20 cellular contexts compared by ENCODE assay signal in the genomic region with DNA sequence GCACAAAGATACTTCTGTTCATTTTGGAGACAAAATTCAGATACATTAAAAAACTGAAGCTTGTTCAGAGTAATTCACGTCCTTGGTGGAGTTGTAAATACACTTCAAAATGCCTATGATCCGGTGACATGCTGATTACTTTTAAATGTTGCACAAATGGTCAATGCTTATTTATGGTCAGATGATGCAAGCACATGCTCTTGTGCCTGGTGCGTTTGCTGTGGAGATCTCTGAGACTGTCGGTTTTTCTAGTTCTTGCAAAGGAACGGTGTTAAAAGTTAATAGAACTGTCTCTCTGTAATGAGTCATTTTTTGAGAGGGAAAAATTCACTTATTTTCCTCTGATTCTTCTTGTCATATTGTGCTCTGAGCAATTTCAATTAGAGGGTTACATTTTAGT. TPM values are rescaled to one million over a fixed set of nuclear protein-coding genes. Genes with fewer than 3 reads are reported as not detected.
DNase-seq lines count a peak whose midpoint lies in the region; ATAC-seq and TF ChIP-seq lines count a peak whose summit lies in the region.
"Had no signal": no experiment of that assay in that cellular context is flagged by ENCODE, and none has a peak within 500 bp of the region (broad histone marks: within the 10 kb centered on the region; RNA-seq: fewer than 3 reads in every experiment).

No MANE protein-coding gene starts in this region.

- H3K4me3 ChIP-seq in HL-60 (replicated peaks; ENCODE audit: insufficient read depth, low read length), result no peak overlapping the region
- no peak overlapping the region for H3K4me3 ChIP-seq in NB4 (ENCODE audit: low read depth, low read length)
- H3K4me3 ChIP-seq in naive thymus-derived CD4-positive, alpha-beta T cell (ENCODE audit: low read length), result no peak overlapping the region
- H3K4me3 ChIP-seq in gastroesophageal sphincter, result no peak overlapping the region

- H3K36me3 Mint-ChIP-seq in activated naive CD4-positive, alpha-beta T cell treated with anti-CD3 and anti-CD28 coated beads, Interleukin-2, amount 10 ng/mL, durations not matched to agents 7 days and 5 days, result peaks cover 74% of the 10 kb centered on the region
- peaks cover 13% of the 10 kb centered on the region for H3K36me3 Mint-ChIP-seq in activated naive CD4-positive, alpha-beta T cell treated with anti-CD3 and anti-CD28 coated beads for 36 hours (ENCODE audit: low read depth)
- peaks cover 17 to 47% (median 45%) of the 10 kb centered on the region in 5 donors for H3K36me3 Mint-ChIP-seq in naive thymus-derived CD4-positive, alpha-beta T cell

- POLR2A ChIA-PET in naive thymus-derived CD4-positive, alpha-beta T cell (lab: Charles Lee), result no interaction called here

- TF ChIP-seq EP300 in gastroesophageal sphincter (IDR thresholded peaks at IDR 0.05), result no peak

- H3K36me3 ChIP-seq in naive thymus-derived CD4-positive, alpha-beta T cell (ENCODE audit: control insufficient read depth in 2 of 3, insufficient read depth in 3 of 3, low read length in 3 of 3), result peaks cover 0 to 5% (median 4%) of the 10 kb centered on the region in 3 experiments
- H3K36me3 ChIP-seq in gastroesophageal sphincter, result no peaks in the 10 kb centered on the region

- H3K27ac Mint-ChIP-seq in activated naive CD4-positive, alpha-beta T cell treated with anti-CD3 and anti-CD28 coated beads, Interleukin-2, amount 10 ng/mL, durations not matched to agents 7 days and 5 days, result peak overlapping the region; percentile 0
- no peak overlapping the region for H3K27ac Mint-ChIP-seq in activated naive CD4-positive, alpha-beta T cell treated with anti-CD3 and anti-CD28 coated beads for 36 hours
- peak overlapping the region in 6 of 9 donors; percentile 29 to 87 (median 65) for H3K27ac Mint-ChIP-seq in naive thymus-derived CD4-positive, alpha-beta T cell
- H3K27ac Mint-ChIP-seq: HFFc6, IgD-negative memory B cell had no signal

- H3K4me1 ChIP-seq in naive thymus-derived CD4-positive, alpha-beta T cell (ENCODE audit: control insufficient read depth in 2 of 2, insufficient read depth in 2 of 2, low read length in 2 of 2), result peaks cover 45% of the 10 kb centered on the region in 2 donors
- no peaks in the 10 kb centered on the region for H3K4me1 ChIP-seq in gastroesophageal sphincter

- H3K27me3 ChIP-seq in HL-60 (ENCODE audit: insufficient read depth, poor library complexity, severe bottlenecking) (no peaks in the 10 kb centered on the region), gastroesophageal sphincter (peaks cover 74% of the 10 kb centered on the region)
- no peaks in the 10 kb centered on the region for H3K27me3 ChIP-seq in naive thymus-derived CD4-positive, alpha-beta T cell (ENCODE audit: control insufficient read depth in 2 of 2, insufficient read depth in 2 of 2, low read length in 2 of 2)

- intact Hi-C loops in activated naive CD4-positive, alpha-beta T cell treated with anti-CD3 and anti-CD28 coated beads for 36 hours (cut with micrococcal nuclease), result loop anchor here (5.0 to 10.0 kb wide), 3 partner anchors 603 to 1630 kb away; a partner anchor contains a TSS
- intact Hi-C loops in naive thymus-derived CD4-positive, alpha-beta T cell (cut with micrococcal nuclease), result loop anchor here in 1 of 2 donors (10.0 kb wide), 1 partner anchor 600 kb away; a partner anchor contains a TSS

- CTCF ChIA-PET in activated naive CD4-positive, alpha-beta T cell treated with anti-CD3 and anti-CD28 coated beads, Interleukin-2, amount 10 ng/mL, durations not matched to agents 7 days and 5 days (lab: Charles Lee), result no interaction called here
- CTCF ChIA-PET in activated naive CD4-positive, alpha-beta T cell treated with anti-CD3 and anti-CD28 coated beads for 36 hours (lab: Charles Lee), result interaction anchor here (3.1 kb wide), 1 partner anchor 32 kb away, joined by 7 read pairs; no protein-coding TSS in a partner anchor
- CTCF ChIA-PET in naive thymus-derived CD4-positive, alpha-beta T cell (lab: Charles Lee), result interaction anchor here (0.8 kb wide), 1 partner anchor 60 kb away, joined by 3 read pairs; no protein-coding TSS in a partner anchor

- H3K9me3 ChIP-seq in naive thymus-derived CD4-positive, alpha-beta T cell (ENCODE audit: control insufficient read depth in 2 of 3, low read length in 3 of 3), result peaks cover 0 to 4% (median 0%) of the 10 kb centered on the region in 3 experiments
- peaks cover 0 to 6% (median 0%) of the 10 kb centered on the region in 3 donors for H3K9me3 ChIP-seq in gastroesophageal sphincter

- peaks cover 86% of the 10 kb centered on the region for H3K4me1 Mint-ChIP-seq in activated naive CD4-positive, alpha-beta T cell treated with anti-CD3 and anti-CD28 coated beads, Interleukin-2, amount 10 ng/mL, durations not matched to agents 7 days and 5 days
- peaks cover 55% of the 10 kb centered on the region for H3K4me1 Mint-ChIP-seq in activated naive CD4-positive, alpha-beta T cell treated with anti-CD3 and anti-CD28 coated beads for 36 hours (ENCODE audit: low read depth)
- H3K4me1 Mint-ChIP-seq in naive thymus-derived CD4-positive, alpha-beta T cell, result peaks cover 50 to 85% (median 70%) of the 10 kb centered on the region in 7 donors

- H3K27ac ChIP-seq in HL-60 (replicated peaks) (peak overlapping the region; percentile 87), gastroesophageal sphincter (no peak overlapping the region)
- no peak overlapping the region for H3K27ac ChIP-seq in naive thymus-derived CD4-positive, alpha-beta T cell (ENCODE audit: low read depth, low read length)
- H3K27ac ChIP-seq: C4-2B had no signal

- DNase-seq in activated naive CD4-positive, alpha-beta T cell treated with anti-CD3 and anti-CD28 coated beads, Interleukin-2, amount 10 ng/mL, durations not matched to agents 7 days and 5 days, result no peak
- DNase-seq in activated naive CD4-positive, alpha-beta T cell treated with anti-CD3 and anti-CD28 coated beads for 36 hours, result no peak
- DNase-seq in HL-60 (ENCODE audit: low read depth in 1 of 2, low spot score in 1 of 2), result no peak
- DNase-seq in NB4 (ENCODE audit: low read depth), result peak; percentile 79
- no peak for DNase-seq in naive thymus-derived CD4-positive, alpha-beta T cell
- no peak for DNase-seq in NCI-H446 treated with DMSO at 0.1 percent for 48 hours (lab: John Stamatoyannopoulos, UW)
- DNase-seq: AML-193; Calu3; CD4-positive, alpha-beta memory T cell; DMS79 treated with DMSO at 0.1 percent for 48 hours; GF-D8; GOT3; H7; HFFc6 had no signal

- ATAC-seq in naive thymus-derived CD4-positive, alpha-beta T cell, result no peak
- ATAC-seq in gastroesophageal sphincter, result no peak
- ATAC-seq: HCT116, HepG2 had no signal

- 56 to 61% methylated on average over 3 to 5 of the region's 5 CpGs for WGBS in gastroesophageal sphincter (ENCODE audit: low coverage in 1 of 2), 2 donors

- H3K9me3 Mint-ChIP-seq in activated naive CD4-positive, alpha-beta T cell treated with anti-CD3 and anti-CD28 coated beads, Interleukin-2, amount 10 ng/mL, durations not matched to agents 7 days and 5 days, result peaks cover 22% of the 10 kb centered on the region
- peaks cover 18% of the 10 kb centered on the region for H3K9me3 Mint-ChIP-seq in activated naive CD4-positive, alpha-beta T cell treated with anti-CD3 and anti-CD28 coated beads for 36 hours
- peaks cover 7 to 24% (median 13%) of the 10 kb centered on the region in 11 donors for H3K9me3 Mint-ChIP-seq in naive thymus-derived CD4-positive, alpha-beta T cell

- TF ChIP-seq POLR2A in NB4 (IDR thresholded peaks at IDR 0.05; ENCODE audit: extremely low read depth, insufficient read length) (no peak), gastroesophageal sphincter (IDR thresholded peaks at IDR 0.05) (no peak)

- H3K4me3 Mint-ChIP-seq in activated naive CD4-positive, alpha-beta T cell treated with anti-CD3 and anti-CD28 coated beads, Interleukin-2, amount 10 ng/mL, durations not matched to agents 7 days and 5 days, result no peak overlapping the region
- H3K4me3 Mint-ChIP-seq in activated naive CD4-positive, alpha-beta T cell treated with anti-CD3 and anti-CD28 coated beads for 36 hours, result no peak overlapping the region
- H3K4me3 Mint-ChIP-seq in naive thymus-derived CD4-positive, alpha-beta T cell, result peak overlapping the region in 1 of 10 donors; percentile 12
- H3K4me3 Mint-ChIP-seq: HFFc6, IgD-negative memory B cell had no signal

- no peaks in the 10 kb centered on the region for H3K27me3 Mint-ChIP-seq in activated naive CD4-positive, alpha-beta T cell treated with anti-CD3 and anti-CD28 coated beads, Interleukin-2, amount 10 ng/mL, durations not matched to agents 7 days and 5 days
- H3K27me3 Mint-ChIP-seq in activated naive CD4-positive, alpha-beta T cell treated with anti-CD3 and anti-CD28 coated beads for 36 hours (ENCODE audit: low read depth), result no peaks in the 10 kb centered on the region
- H3K27me3 Mint-ChIP-seq in naive thymus-derived CD4-positive, alpha-beta T cell, result peaks cover 0 to 2% (median 0%) of the 10 kb centered on the region in 5 donors
- H3K27me3 Mint-ChIP-seq: CD4-positive, alpha-beta memory T cell; IgD-negative memory B cell had no signal

- TF ChIP-seq CTCF in HL-60 (IDR thresholded peaks at IDR 0.05; ENCODE audit: insufficient read depth, low read length) (no peak), NB4 (IDR thresholded peaks at IDR 0.05; ENCODE audit: low read depth, low read length) (no peak), gastroesophageal sphincter (IDR thresholded peaks at IDR 0.05) (no peak)

RNA-seq across cellular contexts. Expression of a gene that starts 45.2 kb away (rescaled TPM):
- not detected for total RNA-seq in activated naive CD4-positive, alpha-beta T cell treated with anti-CD3 and anti-CD28 coated beads for 36 hours
- total RNA-seq in naive thymus-derived CD4-positive, alpha-beta T cell, result under 1 TPM in 3 of 5 experiments, not detected in 2; 0.13 to 0.56 (median 0.48) TPM
- polyA plus RNA-seq in naive thymus-derived CD4-positive, alpha-beta T cell, result under 1 TPM in 1 of 2 donors, not detected in 1; 0.32 TPM
- 1 to 10 TPM in 3 of 4 donors, under 1 TPM in 1; 0.40 to 9.7 (median 5.5) TPM for total RNA-seq in gastroesophageal sphincter
- total RNA-seq: Calu3, H7, HepG2, HFFc6 had no signal
- polyA plus RNA-seq: BJ, HepG2, IgD-negative memory B cell had no signal
